In the genomic region with DNA sequence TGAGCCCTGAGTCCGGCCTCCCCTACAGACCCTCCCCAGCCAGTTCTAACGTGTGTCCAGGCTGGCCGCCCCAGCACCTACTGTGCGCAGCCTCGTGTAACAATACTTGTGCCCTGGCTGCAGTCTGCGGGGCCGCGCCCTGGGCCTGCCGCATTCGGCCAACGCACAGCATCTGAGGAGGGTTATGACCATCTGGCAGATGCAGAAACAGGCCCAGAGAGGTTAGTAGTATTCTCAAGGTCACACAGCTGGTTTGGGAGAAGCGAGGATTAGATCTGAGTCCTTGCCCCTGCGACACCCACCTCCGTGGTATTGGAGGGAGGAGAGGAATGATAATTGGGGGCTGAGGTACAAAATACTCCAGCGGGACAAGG, we compare ENCODE assay signal across 1 cellular context.
TF ChIP-seq lines count a peak whose summit lies in the region.

No MANE protein-coding gene starts in this region.

TF ChIP-seq in H1, 55 proteins besides CTCF, POLR2A, EP300 and RAD21:
- TF ChIP-seq SUZ12 (IDR thresholded peaks at IDR 0.05; ENCODE audit: low read length) (peak; percentile 92; the same call in 1 of the 2 replicates), EZH2 (IDR thresholded peaks at IDR 0.05; ENCODE audit: low read depth, low read length, severe bottlenecking) (peak; percentile 73), KDM1A (IDR thresholded peaks at IDR 0.05; ENCODE audit: borderline replicate concordance, low read length) (peak; percentile 56; the same call in 1 of the 2 replicates), JUN (IDR thresholded peaks at IDR 0.05; ENCODE audit: low read depth, low read length) (no peak)
- TF ChIP-seq, protein P1, sequence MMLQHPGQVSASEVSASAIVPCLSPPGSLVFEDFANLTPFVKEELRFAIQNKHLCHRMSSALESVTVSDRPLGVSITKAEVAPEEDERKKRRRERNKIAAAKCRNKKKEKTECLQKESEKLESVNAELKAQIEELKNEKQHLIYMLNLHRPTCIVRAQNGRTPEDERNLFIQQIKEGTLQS (IDR thresholded peaks at IDR 0.05; ENCODE audit: insufficient read depth, low read depth, low read length) = no peak
TF ChIP-seq in H1: peak in this region for 3.
